Comparison of ENCODE assay signal across 1 cellular context in genomic region chr19:18280247-18281081, GRCh38.
TF ChIP-seq lines count a peak whose summit lies in the region.

No MANE protein-coding gene starts in this region.

TF ChIP-seq in H1, 55 proteins besides CTCF, POLR2A, EP300 and RAD21:
- TF ChIP-seq MAFK (IDR thresholded peaks at IDR 0.05; ENCODE audit: low read depth, low read length) (no peak), SP2 (IDR thresholded peaks at IDR 0.05; ENCODE audit: low read length) (no peak), YY1 (IDR thresholded peaks at IDR 0.05; ENCODE audit: low read depth, low read length) (no peak), MAX (IDR thresholded peaks at IDR 0.05) (peak; percentile 52; the same call in 1 of the 2 replicates), ATF2 (IDR thresholded peaks at IDR 0.05; ENCODE audit: low read length) (no peak), GTF2F1 (IDR thresholded peaks at IDR 0.05; ENCODE audit: borderline replicate concordance, low read depth, low read length) (no peak), KDM1A (IDR thresholded peaks at IDR 0.05; ENCODE audit: borderline replicate concordance, low read length) (no peak), CHD1 (IDR thresholded peaks at IDR 0.05; ENCODE audit: low read depth, low read length) (no peak; the same call in 1 of the 2 replicates), RXRA (IDR thresholded peaks at IDR 0.05; ENCODE audit: insufficient read depth, low read depth, low read length) (no peak), SIN3A (conservative IDR thresholded peaks at IDR 0.05 in 1 of 2, IDR thresholded peaks at IDR 0.05 in 1 of 2; ENCODE audit: low read depth in 1 of 2, low read length in 2 of 2) (peak in 1 of 2 experiments; percentile 37; a peak in 1 of 4 replicates), CHD7 (IDR thresholded peaks at IDR 0.05; ENCODE audit: insufficient replicate concordance, low read length) (no peak), TCF12 (IDR thresholded peaks at IDR 0.05; ENCODE audit: low read depth, low read length) (no peak), BACH1 (IDR thresholded peaks at IDR 0.05; ENCODE audit: low read length) (no peak), CTBP2 (IDR thresholded peaks at IDR 0.05; ENCODE audit: borderline replicate concordance, insufficient read depth, insufficient read length, low read length) (no peak), KDM4A (IDR thresholded peaks at IDR 0.05; ENCODE audit: low read depth, low read length, severe bottlenecking) (peak; percentile 24), TAF7 (optimal IDR thresholded peaks at IDR 0.05; ENCODE audit: borderline replicate concordance, low read depth, low read length) (peak; percentile 91), SP4 (IDR thresholded peaks at IDR 0.05; ENCODE audit: low read length) (no peak), POU5F1 (IDR thresholded peaks at IDR 0.05; ENCODE audit: low read depth, low read length) (no peak), KDM5A (IDR thresholded peaks at IDR 0.05; ENCODE audit: low read length) (no peak), CBX8 (IDR thresholded peaks at IDR 0.05; ENCODE audit: borderline replicate concordance, low read depth, low read length) (no peak), RNF2 (IDR thresholded peaks at IDR 0.05; ENCODE audit: borderline replicate concordance, low read depth, low read length, missing control alignments, poor library complexity, severe bottlenecking) (no peak), RFX5 (IDR thresholded peaks at IDR 0.05; ENCODE audit: borderline replicate concordance, low read depth, low read length) (no peak), ASH2L (IDR thresholded peaks at IDR 0.05; ENCODE audit: low read length) (no peak), BCL11A (IDR thresholded peaks at IDR 0.05; ENCODE audit: low read depth in 2 of 2, low read length in 2 of 2) (no peak), GABPA (IDR thresholded peaks at IDR 0.05; ENCODE audit: borderline replicate concordance, insufficient read depth, low read length) (0 out of 2 replicates have a peak, but pooled peaks have one; percentile 17), SRF (IDR thresholded peaks at IDR 0.05; ENCODE audit: low read depth, low read length) (no peak), ZNF274 (IDR thresholded peaks at IDR 0.05; ENCODE audit: borderline replicate concordance, extremely low read depth, low read length) (no peak), NANOG (IDR thresholded peaks at IDR 0.05; ENCODE audit: insufficient read depth, low read depth, low read length, poor library complexity, severe bottlenecking) (no peak), E2F6 (IDR thresholded peaks at IDR 0.05) (peak; percentile 48; the same call in 1 of the 2 replicates), SIRT6 (IDR thresholded peaks at IDR 0.05; ENCODE audit: low read length) (no peak), JUND (IDR thresholded peaks at IDR 0.05; ENCODE audit: low read length) (no peak), EGR1 (IDR thresholded peaks at IDR 0.05; ENCODE audit: borderline replicate concordance, low read depth, low read length) (no peak), CHD2 (IDR thresholded peaks at IDR 0.05; ENCODE audit: low read length) (no peak), TEAD4 (IDR thresholded peaks at IDR 0.05; ENCODE audit: low read depth, low read length) (no peak), BRCA1 (IDR thresholded peaks at IDR 0.05; ENCODE audit: low read depth, low read length) (no peak), FOSL1 (IDR thresholded peaks at IDR 0.05; ENCODE audit: insufficient read depth, low read depth, low read length) (no peak), CREB1 (IDR thresholded peaks at IDR 0.05) (0 out of 2 replicates have a peak, but pooled peaks have one; percentile 13), SIX5 (IDR thresholded peaks at IDR 0.05; ENCODE audit: low read depth, low read length) (no peak), RBBP5 (IDR thresholded peaks at IDR 0.05; ENCODE audit: borderline replicate concordance, low read depth, low read length) (peak; percentile 27; the same call in 1 of the 2 replicates), SAP30 (IDR thresholded peaks at IDR 0.05; ENCODE audit: insufficient read depth, insufficient replicate concordance, low read length) (no peak), PHF8 (conservative IDR thresholded peaks at IDR 0.05; ENCODE audit: low read depth, low read length) (no peak), ATF3 (IDR thresholded peaks at IDR 0.05; ENCODE audit: insufficient read depth, low read depth, low read length) (no peak), SP1 (IDR thresholded peaks at IDR 0.05; ENCODE audit: low read depth, low read length) (no peak), USF2 (IDR thresholded peaks at IDR 0.05; ENCODE audit: low read length) (no peak; the same call in 1 of the 2 replicates), NRF1 (IDR thresholded peaks at IDR 0.05; ENCODE audit: low read depth, low read length) (peak; percentile 43), HDAC6 (IDR thresholded peaks at IDR 0.05; ENCODE audit: low read depth, low read length) (no peak), HDAC2 (IDR thresholded peaks at IDR 0.05; ENCODE audit: borderline replicate concordance in 1 of 2, low read depth in 2 of 2, low read length in 2 of 2) (no peak), TBP (IDR thresholded peaks at IDR 0.05; ENCODE audit: low read depth, low read length) (no peak), POLR2AphosphoS5 (IDR thresholded peaks at IDR 0.05; ENCODE audit: low read depth, low read length) (peak; percentile 97), SUZ12 (IDR thresholded peaks at IDR 0.05; ENCODE audit: low read length) (no peak), JUN (IDR thresholded peaks at IDR 0.05; ENCODE audit: low read depth, low read length) (no peak), EZH2 (IDR thresholded peaks at IDR 0.05; ENCODE audit: low read depth, low read length, severe bottlenecking) (no peak), CEBPB (IDR thresholded peaks at IDR 0.05; ENCODE audit: low read depth, low read length) (no peak), TAF1 (IDR thresholded peaks at IDR 0.05; ENCODE audit: low read depth, low read length) (peak; percentile 25; the same call in 1 of the 2 replicates), CBX5 (IDR thresholded peaks at IDR 0.05; ENCODE audit: low read depth, low read length) (no peak)
